ENCODE assay signal across 1 cellular context in genomic region chr2:165903406-165903805, GRCh38.
TF ChIP-seq lines count a peak whose summit lies in the region.

No MANE protein-coding gene starts in this region.

TF ChIP-seq in SK-N-SH, 30 proteins besides CTCF, POLR2A, EP300 and RAD21 (continued from another document):
- TF ChIP-seq POLR2AphosphoS5 (IDR thresholded peaks at IDR 0.05; ENCODE audit: low read depth, low read length) = no peak
- TF ChIP-seq MAX (IDR thresholded peaks at IDR 0.05; ENCODE audit: low read depth) = no peak
- no peak for TF ChIP-seq RFX5 (IDR thresholded peaks at IDR 0.05; ENCODE audit: low read length)
- no peak for TF ChIP-seq SMC3 (IDR thresholded peaks at IDR 0.05; ENCODE audit: low read depth, low read length)
